ENCODE assay signal across 8 cellular contexts in genomic region chr19:40576181-40576584, GRCh38. TPM values are rescaled to one million over a fixed set of nuclear protein-coding genes. Genes with fewer than 3 reads are reported as not detected.
A peak's percentile ranks its signal among the peaks of the same experiment; 100 is the strongest.
DNase-seq lines count a peak whose midpoint lies in the region; ATAC-seq and TF ChIP-seq lines count a peak whose summit lies in the region.

No MANE protein-coding gene starts in this region.

- no peaks in the 10 kb centered on the region for H3K36me3 Mint-ChIP-seq in type B pancreatic cell

- H3K27ac ChIP-seq in 22Rv1 (peak overlapping the region; percentile 45), ascending aorta (no peak overlapping the region)

- TF ChIP-seq CTCF in 22Rv1 (IDR thresholded peaks at IDR 0.05) = no peak
- no peak for TF ChIP-seq CTCF in ascending aorta (IDR thresholded peaks at IDR 0.05)
- no peak for TF ChIP-seq CTCF in type B pancreatic cell (conservative IDR thresholded peaks at IDR 0.05)

- peak overlapping the region; percentile 90 for H3K4me3 Mint-ChIP-seq in type B pancreatic cell

- intact Hi-C loops in ascending aorta (cut with DNase I) = loop anchor here (2.0 to 5.0 kb wide), 2 partner anchors 34 to 47 kb away; no protein-coding TSS in a partner anchor

- H3K27me3 Mint-ChIP-seq in type B pancreatic cell = no peaks in the 10 kb centered on the region

- no peak overlapping the region for H3K27ac Mint-ChIP-seq in type B pancreatic cell

- peaks cover 0 to 11% of the 10 kb centered on the region in 2 donors for H3K4me1 ChIP-seq in ascending aorta

- no peaks in the 10 kb centered on the region for H3K4me1 Mint-ChIP-seq in type B pancreatic cell (ENCODE audit: unreplicated experiment)

- peak; percentile 14 for ATAC-seq in GM19023 (IDR thresholded peaks at IDR 0.05; ENCODE audit: unreplicated experiment)
- ATAC-seq in left lobe of liver = no peak

- no peaks in the 10 kb centered on the region for H3K27me3 ChIP-seq in ascending aorta

- H3K9me3 ChIP-seq in ascending aorta = no peaks in the 10 kb centered on the region

- H3K4me3 ChIP-seq in Jurkat, Clone E6-1 (ENCODE audit: low read length) = peak overlapping the region; percentile 85
- H3K4me3 ChIP-seq in ascending aorta = peak overlapping the region; percentile 75 to 84

- DNase-seq in Jurkat, Clone E6-1 (ENCODE audit: low read depth, low spot score) = no peak
- DNase-seq in ascending aorta (ENCODE audit: low spot score in 2 of 2) = no peak
- DNase-seq in left kidney (ENCODE audit: low read depth, low spot score) = peak; percentile 57
- no peak for DNase-seq in type B pancreatic cell (ENCODE audit: extremely low spot score, unreplicated experiment)
- DNase-seq in NCI-H2107 treated with DMSO at 0.1 percent for 48 hours (lab: John Stamatoyannopoulos, UW; ENCODE audit: unreplicated experiment) = no peak
- no peak for DNase-seq in left lobe of liver (ENCODE audit: low spot score)

- peaks cover 11 to 15% of the 10 kb centered on the region in 2 donors for H3K36me3 ChIP-seq in ascending aorta

- no peaks in the 10 kb centered on the region for H3K9me3 Mint-ChIP-seq in type B pancreatic cell

RNA-seq across cellular contexts. Expression of gene SHKBP1, which starts 0.5 kb away (rescaled TPM):
- polyA plus RNA-seq in Jurkat, Clone E6-1 (2012; ENCODE audit: insufficient read depth, insufficient read length) = 222 TPM
- total RNA-seq in ascending aorta (192 TPM), type B pancreatic cell (ENCODE audit: low replicate concordance) (54.6 and 55.4 TPM in 2 replicates), left lobe of liver (15.2 TPM)

RNA-seq across cellular contexts. Expression of gene LTBP4, which starts 25.0 kb away (rescaled TPM):
- 72.0 TPM for polyA plus RNA-seq in Jurkat, Clone E6-1 (2012; ENCODE audit: insufficient read depth, insufficient read length)
- 691 TPM for total RNA-seq in ascending aorta
- 31.8 and 145 TPM in 2 replicates for total RNA-seq in type B pancreatic cell (ENCODE audit: low replicate concordance)
- 41.6 TPM for total RNA-seq in left lobe of liver
